8 cellular contexts compared by ENCODE assay signal in the genomic region with DNA sequence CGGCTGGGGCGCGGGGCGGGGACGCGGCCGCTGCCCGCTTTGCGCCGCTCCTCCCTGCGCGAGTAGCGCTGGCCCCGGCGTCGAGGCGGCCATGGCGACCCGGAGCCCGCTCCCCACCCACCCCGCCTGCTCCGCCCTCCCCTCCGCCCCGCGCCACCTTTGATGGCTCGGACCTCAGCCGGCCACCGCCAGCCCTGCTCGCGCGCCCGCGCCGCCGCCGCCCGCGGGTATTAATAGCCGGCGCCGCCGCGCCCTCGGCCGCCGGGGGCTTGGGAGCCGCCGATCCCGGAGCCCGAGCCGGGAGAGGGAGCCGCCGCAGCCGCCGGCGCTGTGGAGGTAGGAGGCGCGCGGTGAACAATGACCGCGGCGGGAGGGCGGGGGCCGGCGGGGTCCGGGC. TPM values are rescaled to one million over a fixed set of nuclear protein-coding genes. Genes with fewer than 3 reads are reported as not detected.
DNase-seq lines count a peak whose midpoint lies in the region; ATAC-seq and TF ChIP-seq lines count a peak whose summit lies in the region.

No MANE protein-coding gene starts in this region.

- intact Hi-C loops in Panc1 (cut with micrococcal nuclease; ENCODE audit: unreplicated experiment): loop anchor here (10.0 kb wide), 1 partner anchor 522 kb away; no protein-coding TSS in a partner anchor
- intact Hi-C loops in transverse colon (cut with DNase I; ENCODE audit: low total_unique reads): no loop called here

- WGBS in transverse colon (ENCODE audit: low coverage in 1 of 2), 2 donors: 2% methylated on average over 13 of the region's 66 CpGs; no CpG with 5 or more reads in 1 of the 2 donors

- H3K4me3 ChIP-seq in AG09309 (ENCODE audit: control insufficient read depth, low read depth, low read length): peak overlapping the region; percentile 71
- H3K4me3 ChIP-seq in Panc1 (ENCODE audit: low read depth in 2 of 2, low read length in 2 of 2): peak overlapping the region in 1 of 2 experiments; percentile 69; a peak in 2 of 4 replicates
- peak overlapping the region; percentile 68 for H3K4me3 ChIP-seq in iPS-15b (ENCODE audit: low read depth, low read length)
- peak overlapping the region; percentile 64 to 96 (median 90) for H3K4me3 ChIP-seq in transverse colon

- H3K9ac ChIP-seq in iPS-15b (ENCODE audit: low read depth, low read length): no peak overlapping the region

- in situ Hi-C loops in Panc1 (cut with HindIII; ENCODE audit: low pct_unique_long_range_greater_than_20kb, low sequenced_read_pairs) (loop anchor here (25.0 kb wide), 1 partner anchor 269 kb away; no protein-coding TSS in a partner anchor), transverse colon (cut with MboI; ENCODE audit: low pct_ligation_motif_present in 1 of 4, low pct_unique_long_range_greater_than_20kb in 1 of 4, low sequenced_read_pairs in 3 of 4) (loop anchor here in 3 of 4 donors (10.0 to 25.0 kb wide), 4 partner anchors 244 to 512 kb away; no protein-coding TSS in a partner anchor)

- H3K27me3 ChIP-seq in Panc1 (ENCODE audit: control insufficient read depth, insufficient read depth, low read length) (no peaks in the 10 kb centered on the region), iPS-15b (ENCODE audit: control insufficient read depth, insufficient read depth, low read length) (peaks cover 17% of the 10 kb centered on the region), transverse colon (peaks cover 5% of the 10 kb centered on the region)

- no peak for DNase-seq in AG09309 (ENCODE audit: low read depth)
- DNase-seq in Panc1 (ENCODE audit: low read depth, low spot score): no peak
- no peak for DNase-seq in transverse colon
- no peak for DNase-seq in middle frontal gyrus (ENCODE audit: extremely low spot score, low spot score)
- DNase-seq in midbrain (lab: John Stamatoyannopoulos, UW): no peak

- TF ChIP-seq CTCF in AG09309 (IDR thresholded peaks at IDR 0.05; ENCODE audit: control insufficient read depth, insufficient read depth, low read depth, low read length, missing control alignments) (no peak), Panc1 (IDR thresholded peaks at IDR 0.05) (peak; percentile 21), transverse colon (IDR thresholded peaks at IDR 0.05) (no peak)

- CTCF ChIA-PET in Panc1 (lab: Charles Lee): no interaction called here

- H3K36me3 ChIP-seq in Panc1 (ENCODE audit: control insufficient read depth, insufficient read depth, low read length) (no peaks in the 10 kb centered on the region), iPS-15b (ENCODE audit: control insufficient read depth, insufficient read depth, low read length) (no peaks in the 10 kb centered on the region), transverse colon (no peaks in the 10 kb centered on the region)

- no peaks in the 10 kb centered on the region for H3K9me3 ChIP-seq in Panc1 (ENCODE audit: control insufficient read depth, insufficient read depth, low read depth, low read length)
- no peaks in the 10 kb centered on the region for H3K9me3 ChIP-seq in iPS-15b (ENCODE audit: control insufficient read depth, insufficient read depth, low read length)
- H3K9me3 ChIP-seq in transverse colon: no peaks in the 10 kb centered on the region

- no peak for TF ChIP-seq POLR2A in transverse colon (IDR thresholded peaks at IDR 0.05)

- no TSS peak for BruUV-seq in Panc1 (replicated peaks; lab: Mats Ljungman, UMichigan)

- ATAC-seq in GM21526 (IDR thresholded peaks at IDR 0.05; ENCODE audit: low FRiP score, unreplicated experiment) (peak; percentile 26), Panc1 (peak; percentile 83), GM18520 (IDR thresholded peaks at IDR 0.05; ENCODE audit: unreplicated experiment) (no peak)

- H3K27ac ChIP-seq in Panc1 (ENCODE audit: low read length): no peak overlapping the region
- H3K27ac ChIP-seq in transverse colon: peak overlapping the region; percentile 81 to 90 (median 84)

- TF ChIP-seq EP300 in transverse colon (IDR thresholded peaks at IDR 0.05; ENCODE audit: low read depth): no peak

- H3K4me1 ChIP-seq in Panc1 (ENCODE audit: control insufficient read depth, insufficient read depth, low read length) (peaks cover 23% of the 10 kb centered on the region), iPS-15b (ENCODE audit: control insufficient read depth, insufficient read depth, low read length) (peaks cover 9% of the 10 kb centered on the region), transverse colon (peaks cover 16 to 23% (median 19%) of the 10 kb centered on the region in 4 donors)

- POLR2A ChIA-PET in Panc1 (lab: Charles Lee): no interaction called here

RNA-seq across cellular contexts. Expression of gene FARP1, which starts 0.3 kb away (rescaled TPM):
- 61.9 TPM for total RNA-seq in Panc1 (2021; ENCODE audit: unreplicated experiment)
- 62.6 TPM for polyA plus RNA-seq in Panc1 (2012; ENCODE audit: insufficient read length)
- 10 to 100 TPM; 32.8 to 41.8 (median 38.3) TPM for total RNA-seq in transverse colon

RNA-seq across cellular contexts. Expression of gene RNF113B, which starts 33.9 kb away (rescaled TPM):
- total RNA-seq in Panc1 (2021; ENCODE audit: unreplicated experiment) (not detected), transverse colon (not detected)
- polyA plus RNA-seq in Panc1 (2012; ENCODE audit: insufficient read length): not detected
